8 cellular contexts compared by ENCODE assay signal in genomic region chr5:116652196-116652729, GRCh38.
DNase-seq lines count a peak whose midpoint lies in the region; ATAC-seq and TF ChIP-seq lines count a peak whose summit lies in the region.

No MANE protein-coding gene starts in this region.

- H3K4me3 Mint-ChIP-seq in mesothelial cell of epicardium: peak overlapping the region; percentile 14

- H3K27me3 Mint-ChIP-seq in mesothelial cell of epicardium (ENCODE audit: low read depth): no peaks in the 10 kb centered on the region

- H3K79me2 ChIP-seq in Karpas-422 (ENCODE audit: low read length): no peaks in the 10 kb centered on the region

- no peak overlapping the region for H3K9ac ChIP-seq in Karpas-422 (ENCODE audit: low read length)

- no peak overlapping the region for H3K4me3 ChIP-seq in Karpas-422 (ENCODE audit: low read length)

- no peaks in the 10 kb centered on the region for H3K27me3 ChIP-seq in Karpas-422 (ENCODE audit: low read length)

- H3K9me2 ChIP-seq in Karpas-422 (replicated peaks; ENCODE audit: insufficient read depth, low read length): no peaks in the 10 kb centered on the region

- ATAC-seq in GM21619 (IDR thresholded peaks at IDR 0.05; ENCODE audit: unreplicated experiment) (peak; percentile 92), left lobe of liver (no peak)

- TF ChIP-seq CTCF in mesothelial cell of epicardium (IDR thresholded peaks at IDR 0.05; ENCODE audit: unreplicated experiment): no peak

- no peaks in the 10 kb centered on the region for H3K9me3 Mint-ChIP-seq in mesothelial cell of epicardium

- H3K9me3 ChIP-seq in Karpas-422 (ENCODE audit: low read length): no peaks in the 10 kb centered on the region

- no peak overlapping the region for H3K27ac ChIP-seq in Karpas-422 (ENCODE audit: low read length)
- H3K27ac ChIP-seq in cingulate gyrus (ENCODE audit: low read depth, low read length): peak overlapping the region; percentile 75

- DNase-seq in Caki2 (ENCODE audit: low read depth) (peak; percentile 6), Karpas-422 (peak; percentile 43), mesothelial cell of epicardium (ENCODE audit: low spot score in 2 of 2, unreplicated experiment in 2 of 2) (peak in 1 of 2 experiments; percentile 40), germinal center (ENCODE audit: low spot score) (no peak), NCI-H2196 treated with DMSO at 0.1 percent for 48 hours (lab: John Stamatoyannopoulos, UW; ENCODE audit: unreplicated experiment) (no peak), left lobe of liver (ENCODE audit: low spot score) (no peak)

- no peaks in the 10 kb centered on the region for H4K20me1 ChIP-seq in Karpas-422 (ENCODE audit: insufficient read depth, low read depth, low read length)

- no peaks in the 10 kb centered on the region for H3K36me3 ChIP-seq in Karpas-422 (ENCODE audit: insufficient read depth, low read length)

- H3K36me3 Mint-ChIP-seq in mesothelial cell of epicardium: no peaks in the 10 kb centered on the region

- H3K4me2 ChIP-seq in Karpas-422 (ENCODE audit: low read depth, low read length, poor library complexity, severe bottlenecking): peak overlapping the region; percentile 27

- in situ Hi-C loops in Caki2 (cut with HindIII; ENCODE audit: low pct_unique_long_range_greater_than_20kb, low sequenced_read_pairs): no loop called here

- H3K4me1 Mint-ChIP-seq in mesothelial cell of epicardium: peaks cover 23% of the 10 kb centered on the region

- H2AFZ ChIP-seq in Karpas-422 (ENCODE audit: low read length): no peak overlapping the region

- H3K27ac Mint-ChIP-seq in mesothelial cell of epicardium: peak overlapping the region; percentile 64

- H3K4me1 ChIP-seq in Karpas-422 (ENCODE audit: low read length): peaks cover 9% of the 10 kb centered on the region

Comparison
In these comparisons a context has a peak if more than half of its experiments do, and no peak if none do; other contexts are left out.
1. DNase-seq: peak in Caki2 (single experiment) and Karpas-422 (single experiment); none in germinal center (single experiment), NCI-H2196 treated with DMSO at 0.1 percent for 48 hours (single experiment) and left lobe of liver (single experiment).